ENCODE assay signal across 3 cellular contexts in genomic region chr1:62852253-62852652, GRCh38.
A peak's percentile ranks its signal among the peaks of the same experiment; 100 is the strongest.
TF ChIP-seq lines count a peak whose summit lies in the region.

No MANE protein-coding gene starts in this region.

TF ChIP-seq in HepG2, 621 proteins besides CTCF, POLR2A, EP300 and RAD21:
- peak; percentile 64 to 79; a peak in 3 of 4 replicates for TF ChIP-seq MAFK (conservative IDR thresholded peaks at IDR 0.05 in 1 of 2, IDR thresholded peaks at IDR 0.05 in 1 of 2; ENCODE audit: low read length in 2 of 2)
- no peak for TF ChIP-seq RBAK (CRISPR knock-in tag; IDR thresholded peaks at IDR 0.05)
- no peak for TF ChIP-seq ZBTB43 (CRISPR knock-in tag; conservative IDR thresholded peaks at IDR 0.05)
- TF ChIP-seq EED (CRISPR knock-in tag; IDR thresholded peaks at IDR 0.05): no peak
- peak; percentile 53; the same call in 1 of the 2 replicates for TF ChIP-seq MAFF (IDR thresholded peaks at IDR 0.05; ENCODE audit: low read depth, low read length)

TF ChIP-seq in GM12878, 131 proteins besides CTCF, POLR2A, EP300 and RAD21 (continued from another document):
- TF ChIP-seq ZSCAN29 (IDR thresholded peaks at IDR 0.05) (no peak), ASH2L (IDR thresholded peaks at IDR 0.05; ENCODE audit: borderline replicate concordance, low read depth) (no peak), MAX (IDR thresholded peaks at IDR 0.05; ENCODE audit: low read depth, low read length) (no peak), ATF7 (IDR thresholded peaks at IDR 0.05; ENCODE audit: low read depth) (no peak), SKIL (IDR thresholded peaks at IDR 0.05; ENCODE audit: low read depth, poor library complexity, severe bottlenecking) (no peak), TARDBP (IDR thresholded peaks at IDR 0.05; ENCODE audit: borderline replicate concordance) (no peak), PML (IDR thresholded peaks at IDR 0.05; ENCODE audit: low read length) (no peak), ZNF687 (IDR thresholded peaks at IDR 0.05) (no peak), CHD1 (IDR thresholded peaks at IDR 0.05; ENCODE audit: low read depth, low read length) (no peak), YY1 (IDR thresholded peaks at IDR 0.05; ENCODE audit: low read depth, low read length) (no peak), SRF (IDR thresholded peaks at IDR 0.05; ENCODE audit: low read depth in 2 of 2, low read length in 2 of 2) (no peak), CREB1 (IDR thresholded peaks at IDR 0.05; ENCODE audit: low read depth) (no peak), TCF3 (IDR thresholded peaks at IDR 0.05; ENCODE audit: borderline replicate concordance, insufficient read depth, low read depth, low read length) (no peak), NR2C1 (IDR thresholded peaks at IDR 0.05) (no peak), SMC3 (IDR thresholded peaks at IDR 0.05; ENCODE audit: borderline replicate concordance, low read length) (no peak)

TF ChIP-seq in WTC11, 78 proteins besides CTCF, POLR2A, EP300 and RAD21:
- no peak for TF ChIP-seq STAT6 (CRISPR knock-in tag; conservative IDR thresholded peaks at IDR 0.05; ENCODE audit: low read depth)
- TF ChIP-seq SOX15 (CRISPR knock-in tag; IDR thresholded peaks at IDR 0.05): no peak
- no peak for TF ChIP-seq TCF7 (CRISPR knock-in tag; IDR thresholded peaks at IDR 0.05; ENCODE audit: low read depth)
- no peak for TF ChIP-seq NR2C2 (CRISPR knock-in tag; IDR thresholded peaks at IDR 0.05)
- no peak for TF ChIP-seq PRRX2 (CRISPR knock-in tag; IDR thresholded peaks at IDR 0.05)
